ENCODE assay signal across 18 cellular contexts in genomic region chr13:46949211-46949610, GRCh38. TPM values are rescaled to one million over a fixed set of nuclear protein-coding genes. Genes with fewer than 3 reads are reported as not detected.
DNase-seq lines count a peak whose midpoint lies in the region; FAIRE-seq and TF ChIP-seq lines count a peak whose summit lies in the region.
"Had no signal": no experiment of that assay in that cellular context is flagged by ENCODE, and none has a peak within 500 bp of the region (broad histone marks: within the 10 kb centered on the region; RNA-seq: fewer than 3 reads in every experiment).

No MANE protein-coding gene starts in this region.

- no peaks in the 10 kb centered on the region for H3K36me3 Mint-ChIP-seq in activated naive CD4-positive, alpha-beta T cell treated with anti-CD3 and anti-CD28 coated beads for 36 hours (ENCODE audit: low read depth)
- H3K36me3 Mint-ChIP-seq: CD14-positive monocyte; CD4-positive, alpha-beta memory T cell had no signal

- TF ChIP-seq CTCF in bronchial epithelial cell (IDR thresholded peaks at IDR 0.05; ENCODE audit: insufficient read depth, low read length, severe bottlenecking) = no peak
- no peak for TF ChIP-seq CTCF in uterus (IDR thresholded peaks at IDR 0.05)

- CTCF ChIA-PET in activated naive CD4-positive, alpha-beta T cell treated with anti-CD3 and anti-CD28 coated beads for 36 hours (lab: Charles Lee) = no interaction called here

- H3K27ac Mint-ChIP-seq in activated naive CD4-positive, alpha-beta T cell treated with anti-CD3 and anti-CD28 coated beads for 36 hours = no peak overlapping the region
- H3K27ac Mint-ChIP-seq: CD14-positive monocyte; CD4-positive, alpha-beta memory T cell had no signal

- no peaks in the 10 kb centered on the region for H3K36me3 ChIP-seq in bronchial epithelial cell (ENCODE audit: control insufficient read depth, insufficient read depth, low read length)
- no peaks in the 10 kb centered on the region for H3K36me3 ChIP-seq in uterus
- H3K36me3 ChIP-seq: BLaER1, HAP-1 had no signal

- no peaks in the 10 kb centered on the region for H3K9me3 ChIP-seq in uterus
- H3K9me3 ChIP-seq: HAP-1 had no signal

- FAIRE-seq in GM12891 (lab: Jason Lieb, UNC) = peak; percentile 20
- no peak for FAIRE-seq in bronchial epithelial cell (lab: Jason Lieb, UNC)
- FAIRE-seq: H1 had no signal

- no peak overlapping the region for H3K27ac ChIP-seq in uterus
- H3K27ac ChIP-seq: BLaER1 had no signal

- H3K9me3 Mint-ChIP-seq in activated naive CD4-positive, alpha-beta T cell treated with anti-CD3 and anti-CD28 coated beads for 36 hours = no peaks in the 10 kb centered on the region

- no peaks in the 10 kb centered on the region for H3K27me3 ChIP-seq in bronchial epithelial cell (ENCODE audit: control insufficient read depth, insufficient read depth, low read length)
- no peaks in the 10 kb centered on the region for H3K27me3 ChIP-seq in uterus
- H3K27me3 ChIP-seq: BLaER1 had no signal

- no peak for TF ChIP-seq POLR2A in GM12891 (IDR thresholded peaks at IDR 0.05; ENCODE audit: low read depth, low read length)
- no peak for TF ChIP-seq POLR2A in uterus (IDR thresholded peaks at IDR 0.05)

- DNase-seq in GM12891 (ENCODE audit: insufficient read length, low spot score) (no peak), NCI-H226 (peak; percentile 39), bronchial epithelial cell (ENCODE audit: low read depth) (peak; percentile 74), kidney tubule cell (ENCODE audit: low spot score) (peak; percentile 85), UCSD-AML1 (lab: John Stamatoyannopoulos, UW; ENCODE audit: unreplicated experiment) (no peak), uterus (no peak)
- DNase-seq in activated naive CD4-positive, alpha-beta T cell treated with anti-CD3 and anti-CD28 coated beads for 36 hours = no peak
- DNase-seq: 8988T; CD4-positive, alpha-beta memory T cell; DMS153; DMS79; GDM1 had no signal

- no peaks in the 10 kb centered on the region for H3K4me1 Mint-ChIP-seq in activated naive CD4-positive, alpha-beta T cell treated with anti-CD3 and anti-CD28 coated beads for 36 hours (ENCODE audit: low read depth)
- H3K4me1 Mint-ChIP-seq: CD4-positive, alpha-beta memory T cell had no signal

- H3K4me1 ChIP-seq in uterus = no peaks in the 10 kb centered on the region
- H3K4me1 ChIP-seq: HAP-1 had no signal

- peaks cover 4% of the 10 kb centered on the region for H3K27me3 Mint-ChIP-seq in activated naive CD4-positive, alpha-beta T cell treated with anti-CD3 and anti-CD28 coated beads for 36 hours (ENCODE audit: low read depth)

- H3K4me3 Mint-ChIP-seq in activated naive CD4-positive, alpha-beta T cell treated with anti-CD3 and anti-CD28 coated beads for 36 hours = no peak overlapping the region
- H3K4me3 Mint-ChIP-seq: CD14-positive monocyte; CD4-positive, alpha-beta memory T cell had no signal

- H3K4me3 ChIP-seq in bronchial epithelial cell (ENCODE audit: low read depth, low read length) = no peak overlapping the region
- H3K4me3 ChIP-seq in uterus = no peak overlapping the region
- H3K4me3 ChIP-seq: BLaER1, HAP-1 had no signal

- intact Hi-C loops in uterus (cut with DNase I; ENCODE audit: low total_unique reads) = no loop called here
- intact Hi-C loops in activated naive CD4-positive, alpha-beta T cell treated with anti-CD3 and anti-CD28 coated beads for 36 hours (cut with micrococcal nuclease) = no loop called here

TF ChIP-seq in GM12891, 5 proteins besides CTCF, POLR2A, EP300 and RAD21:
- TF ChIP-seq POU2F2 (IDR thresholded peaks at IDR 0.05; ENCODE audit: low read depth, low read length) = no peak

RNA-seq across cellular contexts. Expression of gene HTR2A, which starts 52.4 kb away (rescaled TPM):
- not detected for polyA plus RNA-seq in GM12891 (2012; ENCODE audit: low read depth, missing spikeins)
- total RNA-seq in bronchial epithelial cell (not detected in 2 replicates), uterus (1 to 10 TPM in 2 of 4 donors, under 1 TPM in 2; 0.29 to 5.1 (median 1.5) TPM)
- not detected for total RNA-seq in activated naive CD4-positive, alpha-beta T cell treated with anti-CD3 and anti-CD28 coated beads for 36 hours
- total RNA-seq: A673; CD4-positive, alpha-beta memory T cell; H1; HT-29 had no signal
- polyA plus RNA-seq: CD14-positive monocyte; CD4-positive, alpha-beta memory T cell; H1 had no signal

Comparison
In these comparisons a context has a peak if more than half of its experiments do, and no peak if none do; other contexts are left out.
1. DNase-seq: peak in NCI-H226 (single experiment), bronchial epithelial cell (single experiment) and kidney tubule cell (single experiment); none in GM12891 (single experiment), UCSD-AML1 (single experiment), uterus (0 of 2) and activated naive CD4-positive, alpha-beta T cell treated with anti-CD3 and anti-CD28 coated beads for 36 hours (single experiment).